Comparison of ENCODE assay signal across 12 cellular contexts in genomic region chr20:2801459-2801728, GRCh38. TPM values are rescaled to one million over a fixed set of nuclear protein-coding genes. Genes with fewer than 3 reads are reported as not detected.
DNase-seq lines count a peak whose midpoint lies in the region; ATAC-seq and TF ChIP-seq lines count a peak whose summit lies in the region.
"Had no signal": no experiment of that assay in that cellular context is flagged by ENCODE, and none has a peak within 500 bp of the region (broad histone marks: within the 10 kb centered on the region; RNA-seq: fewer than 3 reads in every experiment).

No MANE protein-coding gene starts in this region.

- TF ChIP-seq POLR2A in upper lobe of left lung (IDR thresholded peaks at IDR 0.05), result no peak

- ATAC-seq in HG03108 (IDR thresholded peaks at IDR 0.05; ENCODE audit: unreplicated experiment) (peak; percentile 14), upper lobe of left lung (ENCODE audit: low FRiP score in 2 of 2) (no peak)
- no peak for ATAC-seq in activated naive CD8-positive, alpha-beta T cell treated with anti-CD3 and anti-CD28 coated beads, Interleukin-2, amount 10 ng/mL, durations not matched to agents 7 days and 5 days (ENCODE audit: low read depth)
- no peak for ATAC-seq in natural killer cell treated with Interleukin-12 subunit alpha and Interleukin-12 subunit beta and Interleukin-15 and Interleukin-18, amount 100 ng/mL, for 72 hours

- H3K27ac Mint-ChIP-seq in activated naive CD8-positive, alpha-beta T cell treated with anti-CD3 and anti-CD28 coated beads, Interleukin-2, amount 10 ng/mL, durations not matched to agents 7 days and 5 days, result no peak overlapping the region
- H3K27ac Mint-ChIP-seq in natural killer cell treated with Interleukin-12 subunit alpha and Interleukin-12 subunit beta and Interleukin-15 and Interleukin-18, amount 100 ng/mL, for 72 hours, result peak overlapping the region; percentile 94 to 98
- H3K27ac Mint-ChIP-seq: HFFc6 had no signal

- H3K9me3 ChIP-seq in ES-I3 (ENCODE audit: control insufficient read depth, insufficient read depth, low read length), result no peaks in the 10 kb centered on the region
- H3K9me3 ChIP-seq in upper lobe of left lung, result no peaks in the 10 kb centered on the region

- POLR2A ChIA-PET in activated naive CD8-positive, alpha-beta T cell treated with anti-CD3 and anti-CD28 coated beads, Interleukin-2, amount 10 ng/mL, durations not matched to agents 7 days and 5 days (lab: Charles Lee), result no interaction called here

- H3K27me3 ChIP-seq in upper lobe of left lung, result peaks cover 0 to 43% (median 16%) of the 10 kb centered on the region in 4 donors

- TF ChIP-seq CTCF in upper lobe of left lung (IDR thresholded peaks at IDR 0.05), result no peak

- WGBS in upper lobe of left lung, 2 donors, result 11 to 15% methylated on average over 5 of the region's 5 CpGs

- peaks cover 1% of the 10 kb centered on the region for H3K9me3 Mint-ChIP-seq in activated naive CD8-positive, alpha-beta T cell treated with anti-CD3 and anti-CD28 coated beads, Interleukin-2, amount 10 ng/mL, durations not matched to agents 7 days and 5 days
- no peaks in the 10 kb centered on the region for H3K9me3 Mint-ChIP-seq in natural killer cell treated with Interleukin-12 subunit alpha and Interleukin-12 subunit beta and Interleukin-15 and Interleukin-18, amount 100 ng/mL, for 72 hours

- peak overlapping the region; percentile 80 for H3K4me3 Mint-ChIP-seq in activated naive CD8-positive, alpha-beta T cell treated with anti-CD3 and anti-CD28 coated beads, Interleukin-2, amount 10 ng/mL, durations not matched to agents 7 days and 5 days
- peak overlapping the region; percentile 94 for H3K4me3 Mint-ChIP-seq in natural killer cell treated with Interleukin-12 subunit alpha and Interleukin-12 subunit beta and Interleukin-15 and Interleukin-18, amount 100 ng/mL, for 72 hours
- H3K4me3 Mint-ChIP-seq: HFFc6 had no signal

- peaks cover 2% of the 10 kb centered on the region for H3K36me3 Mint-ChIP-seq in activated naive CD8-positive, alpha-beta T cell treated with anti-CD3 and anti-CD28 coated beads, Interleukin-2, amount 10 ng/mL, durations not matched to agents 7 days and 5 days
- H3K36me3 Mint-ChIP-seq in natural killer cell treated with Interleukin-12 subunit alpha and Interleukin-12 subunit beta and Interleukin-15 and Interleukin-18, amount 100 ng/mL, for 72 hours, result peaks cover 18% of the 10 kb centered on the region

- no peak for DNase-seq in activated naive CD8-positive, alpha-beta T cell treated with anti-CD3 and anti-CD28 coated beads, Interleukin-2, amount 10 ng/mL, durations not matched to agents 7 days and 5 days
- DNase-seq in natural killer cell treated with Interleukin-12 subunit alpha and Interleukin-12 subunit beta and Interleukin-15 and Interleukin-18, amount 100 ng/mL, for 72 hours (ENCODE audit: low spot score), result no peak
- no peak for DNase-seq in upper lobe of left lung
- DNase-seq in LoVo (ENCODE audit: low spot score), result no peak
- no peak for DNase-seq in COLO668 (lab: John Stamatoyannopoulos, UW; ENCODE audit: unreplicated experiment)
- DNase-seq: foreskin melanocyte, HFFc6, NCI-H2171 had no signal

- peaks cover 27% of the 10 kb centered on the region for H3K4me1 Mint-ChIP-seq in activated naive CD8-positive, alpha-beta T cell treated with anti-CD3 and anti-CD28 coated beads, Interleukin-2, amount 10 ng/mL, durations not matched to agents 7 days and 5 days
- peaks cover 37 to 42% of the 10 kb centered on the region in 2 donors for H3K4me1 Mint-ChIP-seq in natural killer cell treated with Interleukin-12 subunit alpha and Interleukin-12 subunit beta and Interleukin-15 and Interleukin-18, amount 100 ng/mL, for 72 hours (ENCODE audit: low read depth in 2 of 2)

- peak overlapping the region; percentile 70; the same call in 1 of the 2 replicates for H3K9ac ChIP-seq in ES-I3 (ENCODE audit: low read depth, low read length)

- H3K4me1 ChIP-seq in ES-I3 (ENCODE audit: insufficient read depth, low read length), result peaks cover 7% of the 10 kb centered on the region; the same call in 1 of the 2 replicates
- H3K4me1 ChIP-seq in upper lobe of left lung, result peaks cover 14 to 31% (median 18%) of the 10 kb centered on the region in 4 donors

- H3K36me3 ChIP-seq in ES-I3 (ENCODE audit: insufficient read depth, low read length) (no peaks in the 10 kb centered on the region), upper lobe of left lung (no peaks in the 10 kb centered on the region)

- H3K4me3 ChIP-seq in upper lobe of left lung, result no peak overlapping the region

- H3K27me3 Mint-ChIP-seq in activated naive CD8-positive, alpha-beta T cell treated with anti-CD3 and anti-CD28 coated beads, Interleukin-2, amount 10 ng/mL, durations not matched to agents 7 days and 5 days, result peaks cover 69% of the 10 kb centered on the region
- peaks cover 29 to 53% of the 10 kb centered on the region in 2 donors for H3K27me3 Mint-ChIP-seq in natural killer cell treated with Interleukin-12 subunit alpha and Interleukin-12 subunit beta and Interleukin-15 and Interleukin-18, amount 100 ng/mL, for 72 hours

- no peak overlapping the region for H3K27ac ChIP-seq in upper lobe of left lung

- TF ChIP-seq EP300 in upper lobe of left lung (IDR thresholded peaks at IDR 0.05), result no peak

RNA-seq across cellular contexts. Expression of gene CPXM1, which starts 1.0 kb away (rescaled TPM):
- total RNA-seq in activated naive CD8-positive, alpha-beta T cell treated with anti-CD3 and anti-CD28 coated beads, Interleukin-2, amount 10 ng/mL, durations not matched to agents 7 days and 5 days, result under 1 TPM; 0.25 to 0.31 TPM
- 10 to 100 TPM; 47.8 to 53.5 TPM for total RNA-seq in natural killer cell treated with Interleukin-12 subunit alpha and Interleukin-12 subunit beta and Interleukin-15 and Interleukin-18, amount 100 ng/mL, for 72 hours
- 10 to 100 TPM in 1 of 6 donors, 1 to 10 TPM in 1, under 1 TPM in 3, not detected in 1; 0.15 to 13.0 (median 0.55) TPM for total RNA-seq in upper lobe of left lung

RNA-seq across cellular contexts. Expression of gene C20orf141, which starts 13.4 kb away (rescaled TPM):
- total RNA-seq in activated naive CD8-positive, alpha-beta T cell treated with anti-CD3 and anti-CD28 coated beads, Interleukin-2, amount 10 ng/mL, durations not matched to agents 7 days and 5 days, result not detected
- total RNA-seq in natural killer cell treated with Interleukin-12 subunit alpha and Interleukin-12 subunit beta and Interleukin-15 and Interleukin-18, amount 100 ng/mL, for 72 hours, result not detected
- not detected for total RNA-seq in upper lobe of left lung
- total RNA-seq: Daoy, HFFc6, mononuclear cell had no signal

RNA-seq across cellular contexts. Expression of gene TMEM239, which starts 14.8 kb away (rescaled TPM):
- not detected for total RNA-seq in activated naive CD8-positive, alpha-beta T cell treated with anti-CD3 and anti-CD28 coated beads, Interleukin-2, amount 10 ng/mL, durations not matched to agents 7 days and 5 days
- not detected for total RNA-seq in natural killer cell treated with Interleukin-12 subunit alpha and Interleukin-12 subunit beta and Interleukin-15 and Interleukin-18, amount 100 ng/mL, for 72 hours
- not detected for total RNA-seq in upper lobe of left lung
- total RNA-seq: Daoy, HFFc6, mononuclear cell had no signal

RNA-seq across cellular contexts. Expression of gene PCED1A, which starts 39.1 kb away (rescaled TPM):
- 10 to 100 TPM; 39.9 to 43.3 TPM for total RNA-seq in activated naive CD8-positive, alpha-beta T cell treated with anti-CD3 and anti-CD28 coated beads, Interleukin-2, amount 10 ng/mL, durations not matched to agents 7 days and 5 days
- 10 to 100 TPM; 53.8 to 62.6 TPM for total RNA-seq in natural killer cell treated with Interleukin-12 subunit alpha and Interleukin-12 subunit beta and Interleukin-15 and Interleukin-18, amount 100 ng/mL, for 72 hours
- total RNA-seq in upper lobe of left lung, result 100 to 1,000 TPM in 1 of 6 donors, 10 to 100 TPM in 5; 28.7 to 185 (median 49.1) TPM

RNA-seq across cellular contexts. Expression of gene VPS16, which starts 39.2 kb away (rescaled TPM):
- total RNA-seq in activated naive CD8-positive, alpha-beta T cell treated with anti-CD3 and anti-CD28 coated beads, Interleukin-2, amount 10 ng/mL, durations not matched to agents 7 days and 5 days, result 10 to 100 TPM; 54.6 to 56.7 TPM
- 100 to 1,000 TPM in 1 of 2 donors, 10 to 100 TPM in 1; 88.0 to 101 TPM for total RNA-seq in natural killer cell treated with Interleukin-12 subunit alpha and Interleukin-12 subunit beta and Interleukin-15 and Interleukin-18, amount 100 ng/mL, for 72 hours
- 10 to 100 TPM; 22.6 to 53.4 (median 38.2) TPM for total RNA-seq in upper lobe of left lung
